27 cellular contexts compared by ENCODE assay signal in the genomic region with DNA sequence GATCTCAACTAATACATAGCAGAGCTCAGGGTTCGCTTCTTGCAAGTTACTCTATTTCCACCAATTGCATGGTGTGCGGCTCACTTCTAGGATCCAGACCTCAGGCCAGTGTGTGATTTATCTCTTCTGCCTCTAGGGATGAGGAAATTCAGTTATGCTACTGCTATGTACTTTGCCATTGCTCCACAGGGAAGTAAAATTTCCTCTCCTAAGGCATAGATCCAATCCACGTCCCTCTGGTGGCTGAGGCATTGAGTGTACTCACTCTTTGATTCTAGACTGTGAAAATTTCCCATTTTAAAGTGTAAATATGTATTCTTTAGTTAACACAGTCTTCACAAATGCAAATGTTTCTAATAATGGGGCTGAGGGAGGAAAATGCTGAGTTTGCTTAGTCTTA.
DNase-seq lines count a peak whose midpoint lies in the region; ATAC-seq and TF ChIP-seq lines count a peak whose summit lies in the region.
"Had no signal": no experiment of that assay in that cellular context is flagged by ENCODE, and none has a peak within 500 bp of the region (broad histone marks: within the 10 kb centered on the region; RNA-seq: fewer than 3 reads in every experiment).

No MANE protein-coding gene starts in this region.

- no peak overlapping the region for H3K4me3 ChIP-seq in fibroblast of the aortic adventitia (ENCODE audit: low read depth, low read length)
- H3K4me3 ChIP-seq: body of pancreas, dorsolateral prefrontal cortex, neural progenitor cell, smooth muscle cell had no signal

- TF ChIP-seq CTCF in fibroblast of the aortic adventitia (IDR thresholded peaks at IDR 0.05; ENCODE audit: insufficient read depth, low read length) = no peak
- TF ChIP-seq CTCF in osteocyte (IDR thresholded peaks at IDR 0.05) = peak; percentile 11

- H3K4me1 Mint-ChIP-seq in osteocyte (ENCODE audit: unreplicated experiment) = peaks cover 2% of the 10 kb centered on the region
- H3K4me1 Mint-ChIP-seq in immature natural killer cell = no peaks in the 10 kb centered on the region
- H3K4me1 Mint-ChIP-seq: activated CD4-positive, alpha-beta memory T cell treated with anti-CD3 and anti-CD28 coated beads, Interleukin-2, amount 10 ng/mL, durations not matched to agents 7 days and 5 days; B cell; CD8-positive, alpha-beta memory T cell; IgD-negative memory B cell had no signal

- no peaks in the 10 kb centered on the region for H3K27me3 Mint-ChIP-seq in osteocyte (ENCODE audit: unreplicated experiment)
- H3K27me3 Mint-ChIP-seq in immature natural killer cell (ENCODE audit: low read depth in 3 of 3) = peaks cover 3 to 5% (median 3%) of the 10 kb centered on the region in 3 donors
- H3K27me3 Mint-ChIP-seq: activated CD4-positive, alpha-beta memory T cell treated with anti-CD3 and anti-CD28 coated beads, Interleukin-2, amount 10 ng/mL, durations not matched to agents 7 days and 5 days; IgD-negative memory B cell had no signal

- ATAC-seq in GM21423 (IDR thresholded peaks at IDR 0.05; ENCODE audit: unreplicated experiment) = no peak
- ATAC-seq: body of pancreas, HCT116, Panc1, right cardiac atrium had no signal

- H3K27ac Mint-ChIP-seq in osteocyte (ENCODE audit: unreplicated experiment) (no peak overlapping the region), immature natural killer cell (no peak overlapping the region)
- H3K27ac Mint-ChIP-seq: activated CD4-positive, alpha-beta memory T cell treated with anti-CD3 and anti-CD28 coated beads, Interleukin-2, amount 10 ng/mL, durations not matched to agents 7 days and 5 days; activated naive CD4-positive, alpha-beta T cell treated with anti-CD3 and anti-CD28 coated beads for 36 hours; B cell; CD8-positive, alpha-beta memory T cell; IgD-negative memory B cell; neural progenitor cell had no signal

- H3K9me3 Mint-ChIP-seq in osteocyte (ENCODE audit: unreplicated experiment) (no peaks in the 10 kb centered on the region), immature natural killer cell (peaks cover 0 to 3% (median 0%) of the 10 kb centered on the region in 6 donors)
- H3K9me3 Mint-ChIP-seq: activated CD4-positive, alpha-beta memory T cell treated with anti-CD3 and anti-CD28 coated beads, Interleukin-2, amount 10 ng/mL, durations not matched to agents 7 days and 5 days; activated naive CD4-positive, alpha-beta T cell treated with anti-CD3 and anti-CD28 coated beads for 36 hours; CD8-positive, alpha-beta memory T cell had no signal

- DNase-seq in SIG-M5 treated with dmso at 0.1 percent for 504 hours (lab: John Stamatoyannopoulos, UW; ENCODE audit: unreplicated experiment) (peak; percentile 4), SIG-M5 (lab: John Stamatoyannopoulos, UW) (no peak), amniotic epithelial cell (ENCODE audit: low read depth) (peak; percentile 2), fibroblast of the aortic adventitia (ENCODE audit: low read depth) (peak; percentile 3), osteocyte (ENCODE audit: extremely low spot score, unreplicated experiment) (no peak), middle frontal gyrus (ENCODE audit: extremely low spot score, low spot score) (no peak), immature natural killer cell (no peak)
- DNase-seq: activated CD4-positive, alpha-beta memory T cell treated with anti-CD3 and anti-CD28 coated beads, Interleukin-2, amount 10 ng/mL, durations not matched to agents 7 days and 5 days; activated CD8-positive, alpha-beta memory T cell treated with anti-CD3 and anti-CD28 coated beads, Interleukin-2, amount 50 U/mL, for 4 hours; activated naive CD4-positive, alpha-beta T cell treated with anti-CD3 and anti-CD28 coated beads for 36 hours; body of pancreas; CD8-positive, alpha-beta memory T cell; dorsolateral prefrontal cortex; mammary epithelial cell; NCI-H1694; NCI-H446 treated with DMSO at 0.1 percent for 48 hours; NCI-H774; right cardiac atrium; Right ventricle myocardium superior; stimulated activated naive CD4-positive, alpha-beta T cell had no signal

- H3K36me3 Mint-ChIP-seq in osteocyte (ENCODE audit: unreplicated experiment) (no peaks in the 10 kb centered on the region), immature natural killer cell (no peaks in the 10 kb centered on the region)
- H3K36me3 Mint-ChIP-seq: CD8-positive, alpha-beta memory T cell; neural progenitor cell had no signal

- no peak overlapping the region for H3K4me3 Mint-ChIP-seq in osteocyte (ENCODE audit: unreplicated experiment)
- no peak overlapping the region for H3K4me3 Mint-ChIP-seq in immature natural killer cell
- H3K4me3 Mint-ChIP-seq: activated CD4-positive, alpha-beta memory T cell treated with anti-CD3 and anti-CD28 coated beads, Interleukin-2, amount 10 ng/mL, durations not matched to agents 7 days and 5 days; activated naive CD4-positive, alpha-beta T cell treated with anti-CD3 and anti-CD28 coated beads for 36 hours; B cell; CD8-positive, alpha-beta memory T cell; IgD-negative memory B cell; neural progenitor cell had no signal

Comparison
In these comparisons a context has a peak if more than half of its experiments do, and no peak if none do; other contexts are left out.
1. DNase-seq: peak in SIG-M5 treated with dmso at 0.1 percent for 504 hours (single experiment), amniotic epithelial cell (single experiment) and fibroblast of the aortic adventitia (single experiment); none in SIG-M5 (single experiment), osteocyte (single experiment), middle frontal gyrus (single experiment) and immature natural killer cell (0 of 3).